Comparison of ENCODE assay signal across 8 cellular contexts in the genomic region with DNA sequence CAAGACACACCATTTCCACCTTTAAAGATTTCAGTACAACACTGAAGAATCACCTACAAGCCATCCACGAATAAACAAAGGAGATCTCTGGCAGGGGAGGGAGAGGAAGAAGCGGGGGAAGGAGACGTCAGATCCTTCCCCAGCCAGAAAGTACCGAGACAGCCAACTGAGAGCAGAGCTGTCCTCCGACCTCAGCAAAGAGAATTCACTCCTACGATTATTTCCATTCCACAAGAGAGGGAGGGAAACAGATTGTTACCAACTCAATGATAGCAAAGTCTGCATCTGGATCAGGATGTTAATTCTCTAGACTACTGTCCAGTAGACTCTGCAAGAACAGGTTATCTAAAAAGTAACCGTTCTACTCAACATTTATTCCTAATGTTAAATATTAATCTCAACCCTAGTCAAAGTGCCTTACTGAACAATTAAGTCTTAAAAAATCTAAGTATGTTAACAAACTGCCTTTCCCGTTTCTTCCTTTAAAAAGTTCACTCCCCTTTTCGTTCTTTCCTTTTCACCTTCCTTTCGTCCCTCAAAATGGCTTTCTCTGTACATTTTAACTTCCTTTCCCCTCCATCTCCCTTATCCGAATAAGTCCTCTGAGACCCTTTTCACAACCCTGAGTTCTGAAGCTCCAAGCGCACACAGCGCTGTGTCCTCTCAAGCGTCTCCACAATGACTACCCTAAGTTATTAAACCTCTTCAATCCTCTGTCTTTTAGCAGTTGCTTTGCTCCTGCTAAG. TPM values are rescaled to one million over a fixed set of nuclear protein-coding genes. Genes with fewer than 3 reads are reported as not detected.
DNase-seq lines count a peak whose midpoint lies in the region; ATAC-seq and TF ChIP-seq lines count a peak whose summit lies in the region.

No MANE protein-coding gene starts in this region.

- peaks cover 1% of the 10 kb centered on the region for H3K36me3 ChIP-seq in kidney epithelial cell (ENCODE audit: control insufficient read depth, insufficient read depth, low read length)

- H3K4me1 Mint-ChIP-seq in brain = peaks cover 76% of the 10 kb centered on the region

- DNase-seq in Ammon's horn (ENCODE audit: low spot score) (peak; percentile 58), HPDE6-E6E7 (ENCODE audit: extremely low spot score) (peak; percentile 29), T-helper 2 cell (peak; percentile 24 to 86 (median 59)), kidney epithelial cell (ENCODE audit: low read depth) (no peak), NCI-H1092 (lab: John Stamatoyannopoulos, UW) (no peak)
- DNase-seq in stimulated activated CD4-positive, alpha-beta T cell treated with anti-CD3 and anti-CD28 coated beads, Interleukin-1b, Interleukin-23, amount 100 ng/mL, for 4 hours (ENCODE audit: low read depth in 2 of 2) = peak; percentile 26 to 51

- peaks cover 14% of the 10 kb centered on the region for H3K27me3 Mint-ChIP-seq in brain

- TF ChIP-seq CTCF in brain (conservative IDR thresholded peaks at IDR 0.05) = no peak
- TF ChIP-seq CTCF in kidney epithelial cell (IDR thresholded peaks at IDR 0.05; ENCODE audit: insufficient read depth, low read length, poor library complexity, severe bottlenecking) = no peak

- peaks cover 43% of the 10 kb centered on the region for H3K36me3 Mint-ChIP-seq in brain

- H3K4me3 Mint-ChIP-seq in brain = peak overlapping the region; percentile 94 to 99 (median 96)

- ATAC-seq in GM18909 (IDR thresholded peaks at IDR 0.05; ENCODE audit: poor library complexity, unreplicated experiment) = peak; percentile 20

- no peaks in the 10 kb centered on the region for H3K9me3 Mint-ChIP-seq in brain

- H3K27me3 ChIP-seq in kidney epithelial cell (ENCODE audit: control insufficient read depth, insufficient read depth, low read length) = no peaks in the 10 kb centered on the region

- H3K4me3 ChIP-seq in kidney epithelial cell (ENCODE audit: low read depth, low read length) = peak overlapping the region; percentile 90

- H3K27ac Mint-ChIP-seq in brain = peak overlapping the region; percentile 92 to 98 (median 93)

RNA-seq across cellular contexts. Expression of a gene that starts 1.4 kb away (rescaled TPM):
- polyA plus RNA-seq in brain (ENCODE audit: insufficient read depth, low read depth, low replicate concordance) = 2.7 TPM
- 37.4 and 43.7 TPM in 2 replicates for total RNA-seq in kidney epithelial cell

Comparison
In these comparisons a context has a peak if more than half of its experiments do, and no peak if none do; other contexts are left out.
1. DNase-seq: peak in Ammon's horn (single experiment), HPDE6-E6E7 (single experiment), T-helper 2 cell (5 of 5) and stimulated activated CD4-positive, alpha-beta T cell treated with anti-CD3 and anti-CD28 coated beads, Interleukin-1b, Interleukin-23, amount 100 ng/mL, for 4 hours (2 of 2); none in kidney epithelial cell (single experiment) and NCI-H1092 (single experiment).